In the genomic region with DNA sequence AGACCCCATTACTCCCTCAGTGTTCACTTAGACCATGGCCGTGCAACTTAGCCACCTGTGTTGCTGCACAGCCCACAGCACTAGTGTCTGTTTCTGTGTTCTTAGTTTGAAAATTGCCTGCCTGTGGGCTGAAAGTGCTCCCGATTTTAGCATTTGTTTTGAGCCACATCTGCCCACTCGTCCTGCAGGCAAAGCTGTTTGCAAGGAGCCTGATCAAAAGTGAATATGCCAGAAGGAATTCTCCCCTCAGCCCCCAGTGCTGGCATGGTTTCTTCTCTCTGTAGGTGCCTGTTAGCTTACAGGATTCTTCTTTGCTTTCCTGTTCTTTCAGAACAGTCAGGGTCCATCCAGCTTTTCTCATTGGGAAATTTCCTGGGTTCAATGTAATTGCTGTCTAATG, we compare ENCODE assay signal across 24 cellular contexts.
DNase-seq lines count a peak whose midpoint lies in the region; ATAC-seq and TF ChIP-seq lines count a peak whose summit lies in the region.
"Had no signal": no experiment of that assay in that cellular context is flagged by ENCODE, and none has a peak within 500 bp of the region (broad histone marks: within the 10 kb centered on the region; RNA-seq: fewer than 3 reads in every experiment).

No MANE protein-coding gene starts in this region.

- H3K9me3 ChIP-seq in MM.1S (replicated peaks; ENCODE audit: insufficient read depth, low read length) (no peaks in the 10 kb centered on the region), subcutaneous abdominal adipose tissue (ENCODE audit: control insufficient read depth in 5 of 5, low read length in 5 of 5) (no peaks in the 10 kb centered on the region), stomach (no peaks in the 10 kb centered on the region)
- H3K9me3 ChIP-seq: Caco-2, MG63, Peyer's patch had no signal

- H3K27ac ChIP-seq in MM.1S (ENCODE audit: low read length) (no peak overlapping the region), subcutaneous abdominal adipose tissue (ENCODE audit: low read depth, low read length) (peak overlapping the region; percentile 61), stomach (no peak overlapping the region)
- H3K27ac ChIP-seq: Peyer's patch had no signal

- no peaks in the 10 kb centered on the region for H3K79me2 ChIP-seq in MM.1S (ENCODE audit: low read length)

- DNase-seq in MM.1S (peak; percentile 2), astrocyte of the spinal cord (ENCODE audit: low read depth, low spot score) (peak; percentile 26), iris pigment epithelial cell (ENCODE audit: low read depth) (peak; percentile 24), stomach (no peak), MCF 10A (ENCODE audit: unreplicated experiment) (no peak)
- DNase-seq in stimulated activated CD4-positive, alpha-beta T cell treated with anti-CD3 and anti-CD28 coated beads, Interleukin-2, amount 100 ng/mL, for 24 hours, result no peak
- DNase-seq: Caco-2; CD4-positive, CD25-positive, alpha-beta regulatory T cell; DMS53; H7; HFFc6; Karpas-422; MG63; NCI-H1092 treated with DMSO at 0.1 percent for 48 hours; NCI-H146; NCI-H510A; NCI-H748 treated with DMSO at 0.1 percent for 48 hours; NK-92 treated with Interleukin-12 subunit alpha and Interleukin-12 subunit beta, amount 100 ng/mL, for 24 hours; Peyer's patch; SW 1271 had no signal

- in situ Hi-C loops in astrocyte of the spinal cord (cut with HindIII; ENCODE audit: low sequenced_read_pairs), result no loop called here

- intact Hi-C loops in stomach (cut with DNase I; ENCODE audit: low total_unique reads) (no loop called here), MCF 10A (cut with micrococcal nuclease) (no loop called here)

- H3K4me3 ChIP-seq in MM.1S (ENCODE audit: low read length) (no peak overlapping the region), astrocyte of the spinal cord (ENCODE audit: low read depth, low read length) (no peak overlapping the region), subcutaneous abdominal adipose tissue (ENCODE audit: low read depth in 1 of 5, low read length in 5 of 5) (peak overlapping the region in 1 of 5 donors; percentile 20), stomach (no peak overlapping the region)
- H3K4me3 ChIP-seq: MG63, Peyer's patch had no signal

- H3K9me2 ChIP-seq in MM.1S (replicated peaks; ENCODE audit: insufficient read depth, low read length), result no peaks in the 10 kb centered on the region

- no peak for ATAC-seq in HG03571 (IDR thresholded peaks at IDR 0.05; ENCODE audit: unreplicated experiment)
- ATAC-seq: Right ventricle myocardium inferior had no signal

- no peak overlapping the region for H3K4me3 Mint-ChIP-seq in MCF 10A (ENCODE audit: unreplicated experiment)
- H3K4me3 Mint-ChIP-seq: B cell; CD4-positive, CD25-positive, alpha-beta regulatory T cell; HFFc6 had no signal

- H3K9me3 Mint-ChIP-seq in MCF 10A (ENCODE audit: unreplicated experiment), result no peaks in the 10 kb centered on the region
- H3K9me3 Mint-ChIP-seq: HFFc6 had no signal

- CTCF ChIA-PET in MCF 10A (lab: Yijun Ruan, JAX), result interaction anchor here (0.8 to 2.9 kb wide), 2 partner anchors 13 to 16 kb away, joined by 3 to 16 read pairs; no protein-coding TSS in a partner anchor

- no peaks in the 10 kb centered on the region for H4K20me1 ChIP-seq in MM.1S (ENCODE audit: insufficient read depth, low read length)

- H3K27me3 Mint-ChIP-seq in MCF 10A (ENCODE audit: insufficient read depth, unreplicated experiment), result peaks cover 33% of the 10 kb centered on the region

- no peak overlapping the region for H2AFZ ChIP-seq in MM.1S (ENCODE audit: low read length)

- H3K36me3 ChIP-seq in MM.1S (replicated peaks; ENCODE audit: insufficient read depth, low read length), result no peaks in the 10 kb centered on the region
- peaks cover 0 to 10% (median 6%) of the 10 kb centered on the region in 5 donors for H3K36me3 ChIP-seq in subcutaneous abdominal adipose tissue (ENCODE audit: control insufficient read depth in 5 of 5, insufficient read depth in 5 of 5, low read length in 5 of 5)
- H3K36me3 ChIP-seq in stomach, result no peaks in the 10 kb centered on the region
- H3K36me3 ChIP-seq: MG63, Peyer's patch had no signal

- POLR2A ChIA-PET in MCF 10A (lab: Yijun Ruan, JAX), result no interaction called here

- H3F3A ChIP-seq in MM.1S (ENCODE audit: insufficient read depth, low read length), result no peaks in the 10 kb centered on the region

- no peak overlapping the region for H3K4me2 ChIP-seq in MM.1S (ENCODE audit: low read depth, low read length)

- H3K36me3 Mint-ChIP-seq in MCF 10A (ENCODE audit: insufficient read depth, unreplicated experiment), result no peaks in the 10 kb centered on the region

- TF ChIP-seq EP300 in stomach (IDR thresholded peaks at IDR 0.05), result no peak

- H3K4me1 ChIP-seq in MM.1S (ENCODE audit: low read length) (no peaks in the 10 kb centered on the region), subcutaneous abdominal adipose tissue (ENCODE audit: control insufficient read depth in 5 of 5, insufficient read depth in 5 of 5, low read length in 5 of 5) (peaks cover 3 to 40% (median 20%) of the 10 kb centered on the region in 5 donors), stomach (peaks cover 0 to 11% (median 0%) of the 10 kb centered on the region in 4 donors)
- H3K4me1 ChIP-seq: Caco-2, Peyer's patch had no signal

- H3K4me1 Mint-ChIP-seq in MCF 10A (ENCODE audit: insufficient read depth, unreplicated experiment), result no peaks in the 10 kb centered on the region
- H3K4me1 Mint-ChIP-seq: B cell had no signal

- TF ChIP-seq CTCF in MM.1S (IDR thresholded peaks at IDR 0.05; ENCODE audit: low read length), result no peak
- no peak for TF ChIP-seq CTCF in astrocyte of the spinal cord (IDR thresholded peaks at IDR 0.05; ENCODE audit: low read depth, low read length)
- no peak for TF ChIP-seq CTCF in stomach (IDR thresholded peaks at IDR 0.05)
- TF ChIP-seq CTCF in MCF 10A (IDR thresholded peaks at IDR 0.05; ENCODE audit: unreplicated experiment), result no peak

- no peak for TF ChIP-seq POLR2A in stomach (IDR thresholded peaks at IDR 0.05)

- no peak overlapping the region for H3K27ac Mint-ChIP-seq in MCF 10A (ENCODE audit: low read depth, unreplicated experiment)
- H3K27ac Mint-ChIP-seq: B cell; CD4-positive, CD25-positive, alpha-beta regulatory T cell; HFFc6 had no signal

- H3K27me3 ChIP-seq in MM.1S (replicated peaks; ENCODE audit: insufficient read depth, low read length) (no peaks in the 10 kb centered on the region), subcutaneous abdominal adipose tissue (ENCODE audit: control insufficient read depth in 5 of 5, insufficient read depth in 4 of 5, low read length in 5 of 5) (no peaks in the 10 kb centered on the region), stomach (no peaks in the 10 kb centered on the region)
- H3K27me3 ChIP-seq: MG63, Peyer's patch had no signal

- whole genome bisulfite sequencing in stomach, 5 donors, result 56 to 69% (median 65%) methylated on average over 3 of the region's 3 CpGs

- no TSS peak for BruUV-seq in MCF 10A (replicated peaks; lab: Mats Ljungman, UMichigan)

- no peak overlapping the region for H3K9ac ChIP-seq in MM.1S (ENCODE audit: low read length)
- peak overlapping the region in 2 of 5 donors; percentile 27 to 55 for H3K9ac ChIP-seq in subcutaneous abdominal adipose tissue (ENCODE audit: low read length in 5 of 5)

Comparison
In these comparisons a context has a peak if more than half of its experiments do, and no peak if none do; other contexts are left out.
1. DNase-seq: peak in MM.1S (single experiment), astrocyte of the spinal cord (single experiment) and iris pigment epithelial cell (single experiment); none in stomach (single experiment), MCF 10A (single experiment) and stimulated activated CD4-positive, alpha-beta T cell treated with anti-CD3 and anti-CD28 coated beads, Interleukin-2, amount 100 ng/mL, for 24 hours (0 of 2).